19 cellular contexts compared by ENCODE assay signal in the genomic region with DNA sequence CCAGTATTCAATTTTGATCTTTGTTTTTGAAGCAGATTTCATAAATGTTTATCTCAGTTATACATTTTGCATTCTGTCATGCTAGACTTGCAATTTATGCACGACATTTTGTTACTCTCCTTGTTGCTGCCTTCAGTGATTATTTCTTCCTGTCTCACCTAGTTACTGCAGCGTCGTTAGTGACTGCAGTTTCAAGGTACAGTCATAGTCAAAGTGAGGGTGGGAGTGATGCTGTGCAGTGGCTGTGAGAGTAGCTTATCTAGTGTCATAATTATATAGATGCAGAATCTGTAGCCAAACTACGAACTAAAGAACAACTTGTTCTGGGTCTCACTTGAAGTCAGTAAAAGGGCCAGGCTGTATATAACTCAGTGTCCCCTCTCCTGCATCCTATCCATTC.
"Had no signal": no experiment of that assay in that cellular context is flagged by ENCODE, and none has a peak within 500 bp of the region (broad histone marks: within the 10 kb centered on the region; RNA-seq: fewer than 3 reads in every experiment).

No MANE protein-coding gene starts in this region.

- H3K9me3 Mint-ChIP-seq: immature natural killer cell, memory B cell, natural killer cell, neural crest cell, type B pancreatic cell had no signal

- H3K4me3 Mint-ChIP-seq: endodermal cell, immature natural killer cell, memory B cell, mesothelial cell of epicardium, natural killer cell, neural crest cell, type B pancreatic cell had no signal

- DNase-seq: effector CD4-positive, alpha-beta T cell; endodermal cell; erythroblast; foreskin keratinocyte; immature natural killer cell; kidney; left cardiac atrium; left ventricle myocardium inferior; lower lobe of right lung; natural killer cell; sigmoid colon; stimulated activated CD4-positive, alpha-beta T cell treated with anti-CD3 and anti-CD28 coated beads, Interleukin-2, amount 100 ng/mL, for 48 hours; stimulated activated naive CD8-positive, alpha-beta T cell treated with anti-CD3 and anti-CD28 coated beads, Interleukin-15, Interleukin-2, amounts not matched to agents 100 U/mL and 50 U/mL, for 24 hours; thyroid gland; uterus had no signal

- ATAC-seq: foreskin keratinocyte; left cardiac atrium; lower lobe of right lung; natural killer cell; stimulated activated naive CD8-positive, alpha-beta T cell treated with anti-CD3 and anti-CD28 coated beads, Interleukin-15, Interleukin-2, amounts not matched to agents 100 U/mL and 50 U/mL, for 24 hours had no signal

- H3K27me3 Mint-ChIP-seq: memory B cell, type B pancreatic cell had no signal

- H3K36me3 Mint-ChIP-seq: immature natural killer cell, natural killer cell had no signal

- H3K4me1 Mint-ChIP-seq: endodermal cell, immature natural killer cell, mesothelial cell of epicardium, natural killer cell had no signal

- H3K27ac Mint-ChIP-seq: endodermal cell, immature natural killer cell, memory B cell, mesothelial cell of epicardium, natural killer cell, type B pancreatic cell had no signal
